Comparison of ENCODE assay signal across 1 cellular context in the genomic region with DNA sequence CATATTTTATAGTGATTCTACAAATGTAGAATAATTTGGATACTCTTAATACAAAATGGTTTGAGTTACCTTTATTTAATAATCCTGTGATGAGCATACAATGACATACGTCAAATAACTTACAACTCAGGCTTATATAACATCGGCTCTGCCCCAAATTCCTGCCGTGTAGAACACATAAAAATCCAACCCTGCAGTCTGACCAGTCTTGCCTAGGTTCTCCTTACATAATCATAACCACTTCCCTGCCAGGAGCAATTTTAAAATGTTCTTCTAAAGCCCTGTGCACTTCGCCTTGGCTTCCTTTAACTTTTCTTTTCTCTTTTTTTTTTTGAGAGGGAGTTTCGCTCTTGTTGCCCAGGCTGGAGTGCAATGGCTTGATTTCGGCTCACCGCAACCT.
TF ChIP-seq lines count a peak whose summit lies in the region.

No MANE protein-coding gene starts in this region.

TF ChIP-seq in IMR-90, 13 proteins besides CTCF, POLR2A, EP300 and RAD21:
- TF ChIP-seq RCOR1 (IDR thresholded peaks at IDR 0.05; ENCODE audit: insufficient replicate concordance, low read length) (no peak), FOS (IDR thresholded peaks at IDR 0.05; ENCODE audit: low read depth, low read length) (no peak)
- TF ChIP-seq, protein P1, sequence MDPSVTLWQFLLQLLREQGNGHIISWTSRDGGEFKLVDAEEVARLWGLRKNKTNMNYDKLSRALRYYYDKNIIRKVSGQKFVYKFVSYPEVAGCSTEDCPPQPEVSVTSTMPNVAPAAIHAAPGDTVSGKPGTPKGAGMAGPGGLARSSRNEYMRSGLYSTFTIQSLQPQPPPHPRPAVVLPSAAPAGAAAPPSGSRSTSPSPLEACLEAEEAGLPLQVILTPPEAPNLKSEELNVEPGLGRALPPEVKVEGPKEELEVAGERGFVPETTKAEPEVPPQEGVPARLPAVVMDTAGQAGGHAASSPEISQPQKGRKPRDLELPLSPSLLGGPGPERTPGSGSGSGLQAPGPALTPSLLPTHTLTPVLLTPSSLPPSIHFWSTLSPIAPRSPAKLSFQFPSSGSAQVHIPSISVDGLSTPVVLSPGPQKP (IDR thresholded peaks at IDR 0.05; ENCODE audit: borderline replicate concordance, low read depth, low read length), result no peak
